8 cellular contexts compared by ENCODE assay signal in genomic region chr14:58245562-58245961, GRCh38. TPM values are rescaled to one million over a fixed set of nuclear protein-coding genes. Genes with fewer than 3 reads are reported as not detected.
DNase-seq lines count a peak whose midpoint lies in the region; ATAC-seq and TF ChIP-seq lines count a peak whose summit lies in the region.

No MANE protein-coding gene starts in this region.

- peak overlapping the region; percentile 98 for H3K27ac Mint-ChIP-seq in WTC11
- H3K27ac Mint-ChIP-seq in stimulated activated naive CD8-positive, alpha-beta T cell treated with anti-CD3 and anti-CD28 coated beads, Interleukin-15, amount 100 ng/mL, for 72 hours = peak overlapping the region; percentile 98 to 99

- no peaks in the 10 kb centered on the region for H3K27me3 Mint-ChIP-seq in WTC11 (ENCODE audit: low read depth)
- no peaks in the 10 kb centered on the region for H3K27me3 Mint-ChIP-seq in stimulated activated naive CD8-positive, alpha-beta T cell treated with anti-CD3 and anti-CD28 coated beads, Interleukin-15, amount 100 ng/mL, for 72 hours

- peaks cover 16% of the 10 kb centered on the region for H3K36me3 Mint-ChIP-seq in WTC11

- peak; percentile 2 for DNase-seq in NCI-H748 treated with DMSO at 0.1 percent for 48 hours (lab: John Stamatoyannopoulos, UW)
- no peak for DNase-seq in NCI-H748 (lab: John Stamatoyannopoulos, UW; ENCODE audit: unreplicated experiment)
- DNase-seq in WTC11 (ENCODE audit: low spot score) = no peak
- DNase-seq in stimulated activated naive CD8-positive, alpha-beta T cell treated with anti-CD3 and anti-CD28 coated beads, Interleukin-15, amount 100 ng/mL, for 72 hours = no peak
- DNase-seq in NCI-H2196 treated with DMSO at 0.1 percent for 48 hours (lab: John Stamatoyannopoulos, UW; ENCODE audit: unreplicated experiment) = no peak

- peak overlapping the region; percentile 92 for H3K4me3 Mint-ChIP-seq in WTC11
- peak overlapping the region; percentile 88 to 99 for H3K4me3 Mint-ChIP-seq in stimulated activated naive CD8-positive, alpha-beta T cell treated with anti-CD3 and anti-CD28 coated beads, Interleukin-15, amount 100 ng/mL, for 72 hours

- POLR2A ChIA-PET in WTC11 (lab: Charles Lee) = interaction anchor here (0.6 to 1.5 kb wide), 4 partner anchors 52 to 160 kb away, joined by 3 to 21 read pairs (median 4); partner anchors contain the start of genes ARID4A and TOMM20L

- H3K4me3 ChIP-seq in iPS-11a (ENCODE audit: low read depth, low read length) = peak overlapping the region; percentile 92

- H3K9me3 Mint-ChIP-seq in WTC11 = no peaks in the 10 kb centered on the region
- H3K9me3 Mint-ChIP-seq in stimulated activated naive CD8-positive, alpha-beta T cell treated with anti-CD3 and anti-CD28 coated beads, Interleukin-15, amount 100 ng/mL, for 72 hours = no peaks in the 10 kb centered on the region

- ATAC-seq in WTC11 (no peak), GM21786 (IDR thresholded peaks at IDR 0.05; ENCODE audit: unreplicated experiment) (no peak), GM19467 (IDR thresholded peaks at IDR 0.05; ENCODE audit: unreplicated experiment) (no peak)
- no peak for ATAC-seq in stimulated activated naive CD8-positive, alpha-beta T cell treated with anti-CD3 and anti-CD28 coated beads, Interleukin-15, amount 100 ng/mL, for 72 hours

- CTCF ChIA-PET in WTC11 (lab: Charles Lee) = no interaction called here

- TF ChIP-seq CTCF in WTC11 (IDR thresholded peaks at IDR 0.05) = no peak

- peaks cover 23% of the 10 kb centered on the region for H3K4me1 Mint-ChIP-seq in WTC11
- H3K4me1 Mint-ChIP-seq in stimulated activated naive CD8-positive, alpha-beta T cell treated with anti-CD3 and anti-CD28 coated beads, Interleukin-15, amount 100 ng/mL, for 72 hours = peaks cover 50% of the 10 kb centered on the region

TF ChIP-seq in WTC11, 78 proteins besides CTCF, POLR2A, EP300 and RAD21:
- TF ChIP-seq ZNF219 (CRISPR knock-in tag; IDR thresholded peaks at IDR 0.05; ENCODE audit: borderline replicate concordance) (no peak), EMX1 (CRISPR knock-in tag; IDR thresholded peaks at IDR 0.05) (no peak), PRRX2 (CRISPR knock-in tag; IDR thresholded peaks at IDR 0.05) (no peak), CREM (CRISPR knock-in tag; IDR thresholded peaks at IDR 0.05) (no peak)
TF ChIP-seq in WTC11: peak in this region for 0.

RNA-seq across cellular contexts. Expression of gene PSMA3, which starts 0.9 kb away (rescaled TPM):
- total RNA-seq in WTC11 (2021) = 260 to 286 TPM (median 270 TPM) in 3 replicates

RNA-seq across cellular contexts. Expression of gene ACTR10, which starts 45.6 kb away (rescaled TPM):
- total RNA-seq in WTC11 (2021) = 30.9 to 35.5 TPM (median 32.5 TPM) in 3 replicates

RNA-seq across cellular contexts. Expression of gene ARID4A, which starts 52.8 kb away (rescaled TPM):
- 12.5 to 15.0 TPM (median 12.6 TPM) in 3 replicates for total RNA-seq in WTC11 (2021)
